Comparison of ENCODE assay signal across 8 cellular contexts in genomic region chr3:42547401-42547945, GRCh38. TPM values are rescaled to one million over a fixed set of nuclear protein-coding genes. Genes with fewer than 3 reads are reported as not detected.
DNase-seq lines count a peak whose midpoint lies in the region; ATAC-seq and TF ChIP-seq lines count a peak whose summit lies in the region.

No MANE protein-coding gene starts in this region.

- POLR2A ChIA-PET in activated CD4-positive, alpha-beta memory T cell treated with anti-CD3 and anti-CD28 coated beads for 36 hours (lab: Charles Lee), result no interaction called here

- TF ChIP-seq CTCF in CD14-positive monocyte (IDR thresholded peaks at IDR 0.05), result peak; percentile 97
- peak; percentile 92 for TF ChIP-seq CTCF in GM20000 (IDR thresholded peaks at IDR 0.05; ENCODE audit: extremely low read depth, missing control alignments)

- no peak overlapping the region for H3K27ac Mint-ChIP-seq in CD14-positive monocyte
- no peak overlapping the region for H3K27ac Mint-ChIP-seq in activated CD4-positive, alpha-beta memory T cell treated with anti-CD3 and anti-CD28 coated beads for 36 hours

- H3K4me1 Mint-ChIP-seq in CD14-positive monocyte, result peaks cover 5% of the 10 kb centered on the region
- peaks cover 5% of the 10 kb centered on the region for H3K4me1 Mint-ChIP-seq in activated CD4-positive, alpha-beta memory T cell treated with anti-CD3 and anti-CD28 coated beads for 36 hours (ENCODE audit: low read depth)

- H3K27me3 Mint-ChIP-seq in CD14-positive monocyte (ENCODE audit: low read depth in 3 of 3), result no peaks in the 10 kb centered on the region
- no peaks in the 10 kb centered on the region for H3K27me3 Mint-ChIP-seq in activated CD4-positive, alpha-beta memory T cell treated with anti-CD3 and anti-CD28 coated beads for 36 hours

- CTCF ChIA-PET in activated CD4-positive, alpha-beta memory T cell treated with anti-CD3 and anti-CD28 coated beads for 36 hours (lab: Charles Lee), result interaction anchor here (0.6 to 8.9 kb wide), 27 partner anchors 8 to 385 kb away, joined by 3 to 76 read pairs (median 4); partner anchors contain the start of genes NKTR and VIPR1

- H3K9me3 Mint-ChIP-seq in CD14-positive monocyte, result peaks cover 0 to 1% (median 0%) of the 10 kb centered on the region in 7 donors
- no peaks in the 10 kb centered on the region for H3K9me3 Mint-ChIP-seq in activated CD4-positive, alpha-beta memory T cell treated with anti-CD3 and anti-CD28 coated beads for 36 hours

- no peak for DNase-seq in CD14-positive monocyte (ENCODE audit: low spot score)
- peak; percentile 74 for DNase-seq in GM20000 (ENCODE audit: low spot score)
- DNase-seq in NCI-H2196 treated with DMSO at 0.1 percent for 48 hours (lab: John Stamatoyannopoulos, UW; ENCODE audit: unreplicated experiment), result peak; percentile 10
- peak; percentile 74 for DNase-seq in activated CD4-positive, alpha-beta memory T cell treated with anti-CD3 and anti-CD28 coated beads for 36 hours
- DNase-seq in ecto neural progenitor cell (ENCODE audit: low spot score), result peak; percentile 81
- peak; percentile 57 for DNase-seq in medulla oblongata (ENCODE audit: extremely low spot score)
- DNase-seq in stimulated activated CD8-positive, alpha-beta memory T cell treated with anti-CD3 and anti-CD28 coated beads, Interleukin-15, amount 100 ng/mL, for 24 hours (ENCODE audit: low read depth), result peak; percentile 40

- H3K36me3 Mint-ChIP-seq in CD14-positive monocyte, result peaks cover 36 to 44% of the 10 kb centered on the region in 2 donors
- H3K36me3 Mint-ChIP-seq in activated CD4-positive, alpha-beta memory T cell treated with anti-CD3 and anti-CD28 coated beads for 36 hours, result peaks cover 9% of the 10 kb centered on the region

- ATAC-seq in HG02870 (IDR thresholded peaks at IDR 0.05; ENCODE audit: unreplicated experiment), result no peak

- no peak overlapping the region for H3K4me3 Mint-ChIP-seq in CD14-positive monocyte
- no peak overlapping the region for H3K4me3 Mint-ChIP-seq in activated CD4-positive, alpha-beta memory T cell treated with anti-CD3 and anti-CD28 coated beads for 36 hours

- intact Hi-C loops in CD14-positive monocyte (cut with micrococcal nuclease), result loop anchor here (5.0 to 10.0 kb wide), 3 partner anchors 45 to 653 kb away; partner anchors contain the start of gene VIPR1 (in 1 of the 2)
- intact Hi-C loops in activated CD4-positive, alpha-beta memory T cell treated with anti-CD3 and anti-CD28 coated beads for 36 hours (cut with micrococcal nuclease), result no loop called here

RNA-seq across cellular contexts. Expression of gene SEC22C, which starts 34.3 kb away (rescaled TPM):
- 10 to 100 TPM; 27.4 to 28.4 TPM for polyA plus RNA-seq in CD14-positive monocyte
- 10 to 100 TPM; 47.0 to 49.2 TPM for total RNA-seq in activated CD4-positive, alpha-beta memory T cell treated with anti-CD3 and anti-CD28 coated beads for 36 hours

RNA-seq across cellular contexts. Expression of gene SS18L2, which starts 43.2 kb away (rescaled TPM):
- 10 to 100 TPM; 89.1 TPM for polyA plus RNA-seq in CD14-positive monocyte
- total RNA-seq in activated CD4-positive, alpha-beta memory T cell treated with anti-CD3 and anti-CD28 coated beads for 36 hours, result 10 to 100 TPM; 58.0 to 59.3 TPM

RNA-seq across cellular contexts. Expression of gene VIPR1, which starts 45.0 kb away (rescaled TPM):
- polyA plus RNA-seq in CD14-positive monocyte, result 10 to 100 TPM; 15.5 to 16.0 TPM
- total RNA-seq in activated CD4-positive, alpha-beta memory T cell treated with anti-CD3 and anti-CD28 coated beads for 36 hours, result 1 to 10 TPM; 5.9 to 6.5 TPM

RNA-seq across cellular contexts. Expression of gene NKTR, which starts 53.0 kb away (rescaled TPM):
- 1 to 10 TPM; 2.6 to 5.8 TPM for polyA plus RNA-seq in CD14-positive monocyte
- 10 to 100 TPM; 65.9 to 73.9 TPM for total RNA-seq in activated CD4-positive, alpha-beta memory T cell treated with anti-CD3 and anti-CD28 coated beads for 36 hours
